ENCODE assay signal across 3 cellular contexts in genomic region chr11:21687645-21688044, GRCh38.
TF ChIP-seq lines count a peak whose summit lies in the region.

No MANE protein-coding gene starts in this region.

TF ChIP-seq in A549, 52 proteins besides CTCF, POLR2A, EP300 and RAD21 (continued from another document):
- peak; percentile 87 for TF ChIP-seq MAFK (IDR thresholded peaks at IDR 0.05; ENCODE audit: partially characterized antibody)

TF ChIP-seq in IMR-90, 13 proteins besides CTCF, POLR2A, EP300 and RAD21 (continued from another document):
- no peak for TF ChIP-seq USF2 (IDR thresholded peaks at IDR 0.05; ENCODE audit: low read depth, low read length)
- TF ChIP-seq MAZ (IDR thresholded peaks at IDR 0.05; ENCODE audit: borderline replicate concordance, low read depth, low read length), result no peak
TF ChIP-seq in IMR-90: peak in this region for 1.

TF ChIP-seq in K562, 482 proteins besides CTCF, POLR2A, EP300 and RAD21 (continued from another document):
- no peak for TF ChIP-seq HDAC6 (IDR thresholded peaks at IDR 0.05; ENCODE audit: low read depth, low read length)
- no peak for TF ChIP-seq KLF13 (tag; IDR thresholded peaks at IDR 0.05; ENCODE audit: borderline replicate concordance, low read depth)
- TF ChIP-seq ZNF316 (IDR thresholded peaks at IDR 0.05), result peak; percentile 64; the same call in 1 of the 2 replicates
- no peak for TF ChIP-seq ZNF445 (CRISPR knock-in tag; IDR thresholded peaks at IDR 0.05; ENCODE audit: low read depth)
- TF ChIP-seq MAFF (IDR thresholded peaks at IDR 0.05; ENCODE audit: low read length), result peak; percentile 46
- no peak for TF ChIP-seq ZBTB1 (CRISPR knock-in tag; IDR thresholded peaks at IDR 0.05; ENCODE audit: borderline replicate concordance, low read depth)
- TF ChIP-seq HOXB6 (CRISPR knock-in tag; IDR thresholded peaks at IDR 0.05; ENCODE audit: borderline replicate concordance), result no peak
- TF ChIP-seq ARID4B (CRISPR knock-in tag; IDR thresholded peaks at IDR 0.05), result no peak
- TF ChIP-seq ZNF318 (IDR thresholded peaks at IDR 0.05; ENCODE audit: borderline replicate concordance in 1 of 2, low read depth in 1 of 2), result no peak
- TF ChIP-seq ELF4 (CRISPR knock-in tag; IDR thresholded peaks at IDR 0.05), result no peak
- no peak for TF ChIP-seq ZNF696 (CRISPR knock-in tag; conservative IDR thresholded peaks at IDR 0.05)
